11 cellular contexts compared by ENCODE assay signal in genomic region chr14:35414365-35414764, GRCh38. TPM values are rescaled to one million over a fixed set of nuclear protein-coding genes. Genes with fewer than 3 reads are reported as not detected.
DNase-seq lines count a peak whose midpoint lies in the region; ATAC-seq and TF ChIP-seq lines count a peak whose summit lies in the region.
"Had no signal": no experiment of that assay in that cellular context is flagged by ENCODE, and none has a peak within 500 bp of the region (broad histone marks: within the 10 kb centered on the region; RNA-seq: fewer than 3 reads in every experiment).

No MANE protein-coding gene starts in this region.

- H3K36me3 Mint-ChIP-seq in MCF 10A (ENCODE audit: insufficient read depth, unreplicated experiment): no peaks in the 10 kb centered on the region

- TF ChIP-seq EP300 in upper lobe of left lung (IDR thresholded peaks at IDR 0.05): no peak

- H3K9me3 Mint-ChIP-seq in MCF 10A (ENCODE audit: unreplicated experiment): no peaks in the 10 kb centered on the region

- BruUV-seq in MCF 10A (replicated peaks; lab: Mats Ljungman, UMichigan): no TSS peak

- intact Hi-C loops in MCF 10A (cut with micrococcal nuclease): loop anchor here (10.0 kb wide), 1 partner anchor 540 kb away; the partner anchor contains the start of gene BAZ1A

- H3K4me3 ChIP-seq in cardiac fibroblast (replicated peaks in 1 of 2; ENCODE audit: low read depth in 2 of 2, low read length in 2 of 2) (no peak overlapping the region), upper lobe of left lung (no peak overlapping the region)
- H3K4me3 ChIP-seq: adrenal gland had no signal

- no peak overlapping the region for H3K4me3 Mint-ChIP-seq in MCF 10A (ENCODE audit: unreplicated experiment)

- ATAC-seq in upper lobe of left lung (ENCODE audit: low FRiP score in 2 of 2): peak; percentile 31 to 50
- ATAC-seq in GM19455 (IDR thresholded peaks at IDR 0.05; ENCODE audit: unreplicated experiment): no peak

- CTCF ChIA-PET in MCF 10A (lab: Yijun Ruan, JAX): interaction anchor here (0.5 to 7.2 kb wide), 19 partner anchors 9 to 1740 kb away, joined by 3 to 92 read pairs (median 5); no protein-coding TSS in a partner anchor

- peaks cover 12 to 22% (median 14%) of the 10 kb centered on the region in 4 donors for H3K4me1 ChIP-seq in upper lobe of left lung
- H3K4me1 ChIP-seq: adrenal gland had no signal

- H3K27ac ChIP-seq in upper lobe of left lung: peak overlapping the region; percentile 21 to 70 (median 66)

- no peaks in the 10 kb centered on the region for H3K27me3 Mint-ChIP-seq in MCF 10A (ENCODE audit: insufficient read depth, unreplicated experiment)

- no peaks in the 10 kb centered on the region for H3K9me3 ChIP-seq in upper lobe of left lung
- H3K9me3 ChIP-seq: adrenal gland had no signal

- POLR2A ChIA-PET in MCF 10A (lab: Yijun Ruan, JAX): no interaction called here

- no peak overlapping the region for H3K27ac Mint-ChIP-seq in MCF 10A (ENCODE audit: low read depth, unreplicated experiment)

- no peak for TF ChIP-seq CTCF in cardiac fibroblast (IDR thresholded peaks at IDR 0.05; ENCODE audit: low read depth, low read length)
- no peak for TF ChIP-seq CTCF in upper lobe of left lung (IDR thresholded peaks at IDR 0.05)
- no peak for TF ChIP-seq CTCF in MCF 10A (IDR thresholded peaks at IDR 0.05; ENCODE audit: unreplicated experiment)

- DNase-seq in NCI-H2029 (lab: John Stamatoyannopoulos, UW) (peak; percentile 51), NCI-H2029 treated with DMSO at 0.1 percent for 48 hours (lab: John Stamatoyannopoulos, UW) (no peak), cardiac fibroblast (ENCODE audit: low read depth in 2 of 2) (peak; percentile 66 to 71), left kidney (ENCODE audit: low read depth, low spot score) (peak; percentile 26), upper lobe of left lung (no peak), NCI-H510A (lab: John Stamatoyannopoulos, UW) (no peak), MCF 10A (ENCODE audit: unreplicated experiment) (no peak)
- DNase-seq: NCI-H1694; stimulated activated naive CD4-positive, alpha-beta T cell had no signal

- H3K36me3 ChIP-seq in upper lobe of left lung: no peaks in the 10 kb centered on the region
- H3K36me3 ChIP-seq: adrenal gland had no signal

- no peaks in the 10 kb centered on the region for H3K27me3 ChIP-seq in upper lobe of left lung
- H3K27me3 ChIP-seq: adrenal gland had no signal

- peaks cover 15% of the 10 kb centered on the region for H3K4me1 Mint-ChIP-seq in MCF 10A (ENCODE audit: insufficient read depth, unreplicated experiment)

- TF ChIP-seq POLR2A in upper lobe of left lung (IDR thresholded peaks at IDR 0.05): no peak

- 31 to 45% methylated on average over 4 of the region's 4 CpGs for WGBS in upper lobe of left lung, 2 donors

RNA-seq across cellular contexts. Expression of gene NFKBIA, which starts 9.8 kb away (rescaled TPM):
- total RNA-seq in upper lobe of left lung (100 to 1,000 TPM; 292 to 944 (median 610) TPM), MCF 10A (2022) (74.5 and 112 TPM in 2 replicates)

Comparison
In these comparisons a context has a peak if more than half of its experiments do, and no peak if none do; other contexts are left out.
1. DNase-seq: peak in NCI-H2029 (single experiment), cardiac fibroblast (2 of 2) and left kidney (single experiment); none in NCI-H2029 treated with DMSO at 0.1 percent for 48 hours (single experiment), upper lobe of left lung (0 of 2), NCI-H510A (single experiment) and MCF 10A (single experiment).